Comparison of ENCODE assay signal across 9 cellular contexts in the genomic region with DNA sequence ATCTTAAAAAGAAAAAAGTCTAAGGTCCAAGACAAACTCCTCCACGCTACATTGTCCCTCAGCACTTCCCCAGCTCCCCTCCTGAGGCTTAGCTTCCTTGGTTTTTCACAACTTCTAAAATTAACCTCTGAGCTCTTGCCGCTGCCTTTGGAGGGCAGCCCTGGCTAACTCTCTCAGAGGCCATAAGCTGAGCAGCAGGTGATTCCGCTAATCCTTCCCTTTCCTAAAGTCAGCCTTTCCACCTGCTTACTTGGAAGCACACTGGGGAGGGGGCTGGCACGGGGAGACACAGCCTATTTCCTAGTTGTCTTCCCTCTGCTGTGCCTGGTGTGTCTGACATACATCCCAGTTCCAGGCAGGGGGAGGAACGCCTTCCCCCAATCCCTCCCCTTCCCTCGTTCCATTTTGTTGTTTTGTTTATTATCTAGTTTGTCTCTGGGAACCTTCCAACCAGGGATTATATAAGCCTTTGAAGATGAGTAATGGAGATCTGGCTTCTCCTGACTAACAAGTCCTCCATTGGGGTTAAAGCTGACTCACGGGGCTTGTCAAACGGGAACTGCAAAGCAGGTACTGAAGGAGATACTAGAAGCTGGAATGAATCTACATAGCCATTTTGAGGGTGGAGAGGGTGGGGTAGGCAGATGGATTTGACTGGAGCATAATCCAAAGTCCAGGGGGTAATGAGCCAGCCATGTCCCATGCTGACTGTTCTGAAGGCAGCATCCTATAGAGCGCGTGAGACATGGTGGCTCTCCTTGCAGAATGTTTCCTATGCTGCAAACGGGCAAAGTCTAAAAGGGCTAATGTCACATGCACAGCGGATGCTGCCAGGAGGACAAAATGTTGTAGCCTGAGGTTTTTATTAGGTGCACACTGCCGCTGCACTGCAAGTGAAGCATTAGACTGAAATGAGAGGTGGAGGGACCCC.
DNase-seq lines count a peak whose midpoint lies in the region; ATAC-seq and TF ChIP-seq lines count a peak whose summit lies in the region.
"Had no signal": no experiment of that assay in that cellular context is flagged by ENCODE, and none has a peak within 500 bp of the region (broad histone marks: within the 10 kb centered on the region; RNA-seq: fewer than 3 reads in every experiment).

No MANE protein-coding gene starts in this region.

- H3K27ac ChIP-seq in CD4-positive, alpha-beta T cell (ENCODE audit: low read depth, low read length) = no peak overlapping the region
- H3K27ac ChIP-seq in testis (no peak overlapping the region), esophagus muscularis mucosa (replicated peaks in 1 of 4) (peak overlapping the region in 2 of 4 donors; percentile 31 to 35)

- H3K27me3 ChIP-seq in CD4-positive, alpha-beta T cell (ENCODE audit: control insufficient read depth, insufficient read depth, low read length) = no peaks in the 10 kb centered on the region
- no peaks in the 10 kb centered on the region for H3K27me3 ChIP-seq in testis
- H3K27me3 ChIP-seq in esophagus muscularis mucosa = no peaks in the 10 kb centered on the region

- POLR2A ChIA-PET in CD4-positive, alpha-beta T cell (lab: Charles Lee) = interaction anchor here (1.2 kb wide), 1 partner anchor 13 kb away, joined by 3 read pairs; no protein-coding TSS in a partner anchor

- peaks cover 18% of the 10 kb centered on the region for H3K4me1 ChIP-seq in testis
- H3K4me1 ChIP-seq in esophagus muscularis mucosa = peaks cover 23 to 42% (median 31%) of the 10 kb centered on the region in 4 donors

- ATAC-seq in CD4-positive, alpha-beta T cell (ENCODE audit: poor library complexity) = no peak
- no peak for ATAC-seq in naive B cell (ENCODE audit: low read depth in 2 of 2)

- CTCF ChIA-PET in CD4-positive, alpha-beta T cell (lab: Charles Lee) = no interaction called here

- TF ChIP-seq POLR2A in testis (IDR thresholded peaks at IDR 0.05) (no peak), esophagus muscularis mucosa (IDR thresholded peaks at IDR 0.05; ENCODE audit: low read depth) (no peak)

- H3K27me3 Mint-ChIP-seq in CD4-positive, alpha-beta T cell = no peaks in the 10 kb centered on the region
- H3K27me3 Mint-ChIP-seq in naive B cell (no peaks in the 10 kb centered on the region), osteocyte (ENCODE audit: unreplicated experiment) (no peaks in the 10 kb centered on the region), chondrocyte (ENCODE audit: low read depth) (no peaks in the 10 kb centered on the region)

- no peaks in the 10 kb centered on the region for H3K9me3 ChIP-seq in CD4-positive, alpha-beta T cell (ENCODE audit: control insufficient read depth, low read length)
- H3K9me3 ChIP-seq in testis (no peaks in the 10 kb centered on the region), esophagus muscularis mucosa (no peaks in the 10 kb centered on the region)

- H3K4me3 ChIP-seq in LNCaP clone FGC (ENCODE audit: low read depth, low read length) (no peak overlapping the region), choroid plexus epithelial cell (ENCODE audit: low read depth, low read length) (no peak overlapping the region), testis (no peak overlapping the region), esophagus muscularis mucosa (no peak overlapping the region)

- H3K9me3 Mint-ChIP-seq in CD4-positive, alpha-beta T cell = no peaks in the 10 kb centered on the region
- H3K9me3 Mint-ChIP-seq in naive B cell (no peaks in the 10 kb centered on the region), osteocyte (ENCODE audit: unreplicated experiment) (no peaks in the 10 kb centered on the region), chondrocyte (ENCODE audit: low read depth) (no peaks in the 10 kb centered on the region)

- peaks cover 80% of the 10 kb centered on the region for H3K36me3 Mint-ChIP-seq in CD4-positive, alpha-beta T cell (ENCODE audit: low read depth)
- H3K36me3 Mint-ChIP-seq in naive B cell (peaks cover 8 to 12% of the 10 kb centered on the region in 2 donors), osteocyte (ENCODE audit: unreplicated experiment) (peaks cover 12% of the 10 kb centered on the region), chondrocyte (ENCODE audit: low read depth) (peaks cover 21% of the 10 kb centered on the region)

- no peak for DNase-seq in CD4-positive, alpha-beta T cell
- DNase-seq in LNCaP clone FGC (ENCODE audit: low read depth) (peak; percentile 95), choroid plexus epithelial cell (ENCODE audit: low read depth) (peak; percentile 72), naive B cell (no peak), testis (no peak), osteocyte (ENCODE audit: extremely low spot score, unreplicated experiment) (no peak), esophagus muscularis mucosa (ENCODE audit: extremely low spot score) (no peak), chondrocyte (ENCODE audit: low spot score) (no peak)
- DNase-seq: stimulated activated naive CD4-positive, alpha-beta T cell treated with Interleukin-2 at 50 U/mL for 16 hours had no signal

- H3K27ac Mint-ChIP-seq in CD4-positive, alpha-beta T cell = peak overlapping the region; percentile 39
- peak overlapping the region; percentile 61 to 97 (median 87) for H3K27ac Mint-ChIP-seq in naive B cell
- no peak overlapping the region for H3K27ac Mint-ChIP-seq in osteocyte (ENCODE audit: unreplicated experiment)
- H3K27ac Mint-ChIP-seq in chondrocyte (ENCODE audit: unreplicated experiment) = no peak overlapping the region

- intact Hi-C loops in CD4-positive, alpha-beta T cell (cut with DNase I, micrococcal nuclease) = no loop called here
- intact Hi-C loops in testis (cut with DNase I; ENCODE audit: low total_unique reads) (no loop called here), esophagus muscularis mucosa (cut with DNase I) (loop anchor here (10.0 kb wide), 1 partner anchor 141 kb away; no protein-coding TSS in a partner anchor)

- no peak for TF ChIP-seq EP300 in esophagus muscularis mucosa (IDR thresholded peaks at IDR 0.05)

- no peak for TF ChIP-seq CTCF in CD4-positive, alpha-beta T cell (IDR thresholded peaks at IDR 0.05)
- TF ChIP-seq CTCF in LNCaP clone FGC (IDR thresholded peaks at IDR 0.05; ENCODE audit: control insufficient read depth, extremely low read depth, insufficient read depth) (peak; percentile 25; the same call in 1 of the 2 replicates), choroid plexus epithelial cell (conservative IDR thresholded peaks at IDR 0.05; ENCODE audit: low read depth, low read length) (no peak), testis (IDR thresholded peaks at IDR 0.05) (no peak), osteocyte (IDR thresholded peaks at IDR 0.05) (no peak), esophagus muscularis mucosa (IDR thresholded peaks at IDR 0.05) (no peak), chondrocyte (IDR thresholded peaks at IDR 0.05) (no peak)

- WGBS in testis, 2 donors = 76 to 78% methylated on average over 12 to 13 of the region's 13 CpGs
- 68% methylated on average over 13 of the region's 13 CpGs for WGBS in esophagus muscularis mucosa

- peaks cover 17% of the 10 kb centered on the region for H3K4me1 Mint-ChIP-seq in CD4-positive, alpha-beta T cell (ENCODE audit: low read depth)
- peaks cover 24 to 55% (median 45%) of the 10 kb centered on the region in 3 donors for H3K4me1 Mint-ChIP-seq in naive B cell
- H3K4me1 Mint-ChIP-seq in osteocyte (ENCODE audit: unreplicated experiment) = peaks cover 5% of the 10 kb centered on the region
- peaks cover 27% of the 10 kb centered on the region for H3K4me1 Mint-ChIP-seq in chondrocyte (ENCODE audit: low read depth)

- H3K4me3 Mint-ChIP-seq in CD4-positive, alpha-beta T cell = no peak overlapping the region
- peak overlapping the region; percentile 4 to 89 (median 81) for H3K4me3 Mint-ChIP-seq in naive B cell
- no peak overlapping the region for H3K4me3 Mint-ChIP-seq in osteocyte (ENCODE audit: unreplicated experiment)
- H3K4me3 Mint-ChIP-seq in chondrocyte (ENCODE audit: unreplicated experiment) = no peak overlapping the region

- H3K36me3 ChIP-seq in testis (ENCODE audit: low read depth, missing control alignments) (no peaks in the 10 kb centered on the region), esophagus muscularis mucosa (peaks cover 0 to 18% (median 7%) of the 10 kb centered on the region in 4 donors)

Comparison
In these comparisons a context has a peak if more than half of its experiments do, and no peak if none do; other contexts are left out.
1. DNase-seq: peak in LNCaP clone FGC (single experiment) and choroid plexus epithelial cell (single experiment); none in CD4-positive, alpha-beta T cell (0 of 10), naive B cell (single experiment), testis (single experiment), osteocyte (single experiment), esophagus muscularis mucosa (single experiment) and chondrocyte (single experiment).
2. H3K27ac Mint-ChIP-seq: peak in CD4-positive, alpha-beta T cell (single experiment) and naive B cell (6 of 6); none in osteocyte (single experiment) and chondrocyte (single experiment).
3. H3K4me3 Mint-ChIP-seq: peak in naive B cell (8 of 8); none in CD4-positive, alpha-beta T cell (single experiment), osteocyte (single experiment) and chondrocyte (single experiment).